In genomic region chr4:55540271-55540670, GRCh38 we compare ENCODE assay signal across 3 cellular contexts.
TF ChIP-seq lines count a peak whose summit lies in the region.

No MANE protein-coding gene starts in this region.

TF ChIP-seq in HepG2, 621 proteins besides CTCF, POLR2A, EP300 and RAD21:
- no peak for TF ChIP-seq RXRA (CRISPR knock-in tag; IDR thresholded peaks at IDR 0.05)
- peak; percentile 64 for TF ChIP-seq HNRNPK (IDR thresholded peaks at IDR 0.05; ENCODE audit: low read depth, low read length, poor library complexity, severe bottlenecking)
TF ChIP-seq in HepG2: peak in this region for 1.

TF ChIP-seq in GM23338, 12 proteins besides CTCF, POLR2A, EP300 and RAD21:
- TF ChIP-seq ZNF462 (CRISPR knock-in tag; IDR thresholded peaks at IDR 0.05) (no peak), CREB1 (CRISPR knock-in tag; IDR thresholded peaks at IDR 0.05; ENCODE audit: low read depth) (no peak), NANOG (IDR thresholded peaks at IDR 0.05; ENCODE audit: borderline replicate concordance) (no peak), STAT1 (IDR thresholded peaks at IDR 0.05; ENCODE audit: unreplicated experiment) (no peak), POLR2AphosphoS5 (IDR thresholded peaks at IDR 0.05; ENCODE audit: low read depth) (no peak)

TF ChIP-seq in K562, 482 proteins besides CTCF, POLR2A, EP300 and RAD21:
- TF ChIP-seq ELK1 (CRISPR knock-in tag; IDR thresholded peaks at IDR 0.05) (no peak), HNRNPK (IDR thresholded peaks at IDR 0.05; ENCODE audit: low read depth, low read length, poor library complexity, severe bottlenecking) (peak; percentile 51), PHB (CRISPR knock-in tag; IDR thresholded peaks at IDR 0.05) (no peak)
TF ChIP-seq in K562: peak in this region for 1.
